ENCODE assay signal across 1 cellular context in the genomic region with DNA sequence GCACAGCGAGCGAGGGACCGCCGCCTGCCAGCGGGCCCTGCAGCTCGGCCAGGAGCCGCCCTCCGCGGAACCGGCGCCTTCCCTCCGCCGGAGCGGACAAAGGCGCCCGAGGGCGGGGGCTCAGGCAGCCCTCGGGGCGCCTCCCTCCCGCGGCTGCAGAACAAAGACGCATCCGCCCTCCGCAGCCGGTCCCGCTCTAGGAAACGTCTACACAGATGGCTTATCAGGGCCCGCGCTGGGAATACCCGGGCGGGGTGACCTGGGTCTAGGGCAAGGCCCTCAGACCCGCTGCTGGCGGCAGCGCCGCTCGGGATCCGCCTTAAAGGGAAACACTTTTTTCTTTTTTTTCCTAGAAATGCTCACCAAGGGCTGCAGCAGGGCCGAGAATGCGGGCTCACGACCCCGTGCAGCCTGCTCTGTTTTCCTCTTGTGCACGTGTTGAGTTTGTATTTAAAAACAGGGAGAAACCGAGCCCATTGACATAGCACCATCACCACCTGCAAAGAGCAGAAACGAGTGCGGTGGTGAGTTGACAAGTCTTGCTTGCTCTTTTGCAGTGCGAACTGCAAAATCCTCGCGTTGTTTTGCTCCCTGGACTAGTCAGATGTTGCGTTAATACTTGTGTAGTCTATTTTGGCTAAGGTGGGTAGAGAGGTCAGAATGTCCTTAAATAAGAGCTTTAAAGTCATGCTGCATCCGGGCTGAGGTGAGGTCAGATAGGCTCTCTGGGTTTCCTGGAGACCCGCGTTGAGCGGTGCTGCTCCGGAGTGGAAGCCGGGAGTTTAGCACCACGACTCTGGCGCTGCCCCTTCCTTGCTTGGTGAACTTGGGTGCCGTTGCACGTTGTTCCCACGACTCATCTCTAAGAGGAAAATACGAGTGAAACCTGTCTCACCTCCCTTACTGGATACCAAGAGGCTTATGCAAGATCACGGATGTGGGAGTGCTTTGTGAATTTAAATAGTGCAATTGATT.
TF ChIP-seq lines count a peak whose summit lies in the region.

No MANE protein-coding gene starts in this region.

TF ChIP-seq in H1, 55 proteins besides CTCF, POLR2A, EP300 and RAD21:
- 0 out of 4 replicates have a peak, but pooled peaks of 1 of the 2 experiments have one; percentile 18 for TF ChIP-seq SIN3A (conservative IDR thresholded peaks at IDR 0.05 in 1 of 2, IDR thresholded peaks at IDR 0.05 in 1 of 2; ENCODE audit: low read depth in 1 of 2, low read length in 2 of 2)
- TF ChIP-seq SAP30 (IDR thresholded peaks at IDR 0.05; ENCODE audit: insufficient read depth, insufficient replicate concordance, low read length): peak; percentile 50
- peak; percentile 48 for TF ChIP-seq KDM4A (IDR thresholded peaks at IDR 0.05; ENCODE audit: low read depth, low read length, severe bottlenecking)
- TF ChIP-seq SUZ12 (IDR thresholded peaks at IDR 0.05; ENCODE audit: low read length): 0 out of 2 replicates have a peak, but pooled peaks have one; percentile 42
- TF ChIP-seq ASH2L (IDR thresholded peaks at IDR 0.05; ENCODE audit: low read length): peak; percentile 73
- peak; percentile 1; the same call in 1 of the 2 replicates for TF ChIP-seq TAF1 (IDR thresholded peaks at IDR 0.05; ENCODE audit: low read depth, low read length)
- no peak for TF ChIP-seq CHD7 (IDR thresholded peaks at IDR 0.05; ENCODE audit: insufficient replicate concordance, low read length)
- TF ChIP-seq HDAC2 (IDR thresholded peaks at IDR 0.05; ENCODE audit: borderline replicate concordance in 1 of 2, low read depth in 2 of 2, low read length in 2 of 2): peak; percentile 3 to 76; a peak in 1 of 4 replicates
- peak; percentile 26 for TF ChIP-seq EZH2 (IDR thresholded peaks at IDR 0.05; ENCODE audit: low read depth, low read length, severe bottlenecking)
- TF ChIP-seq MAX (IDR thresholded peaks at IDR 0.05): peak; percentile 60
- no peak for TF ChIP-seq JUND (IDR thresholded peaks at IDR 0.05; ENCODE audit: low read length)
- no peak for TF ChIP-seq SP1 (IDR thresholded peaks at IDR 0.05; ENCODE audit: low read depth, low read length)
TF ChIP-seq in H1: peak in this region for 9.
